In the genomic region with DNA sequence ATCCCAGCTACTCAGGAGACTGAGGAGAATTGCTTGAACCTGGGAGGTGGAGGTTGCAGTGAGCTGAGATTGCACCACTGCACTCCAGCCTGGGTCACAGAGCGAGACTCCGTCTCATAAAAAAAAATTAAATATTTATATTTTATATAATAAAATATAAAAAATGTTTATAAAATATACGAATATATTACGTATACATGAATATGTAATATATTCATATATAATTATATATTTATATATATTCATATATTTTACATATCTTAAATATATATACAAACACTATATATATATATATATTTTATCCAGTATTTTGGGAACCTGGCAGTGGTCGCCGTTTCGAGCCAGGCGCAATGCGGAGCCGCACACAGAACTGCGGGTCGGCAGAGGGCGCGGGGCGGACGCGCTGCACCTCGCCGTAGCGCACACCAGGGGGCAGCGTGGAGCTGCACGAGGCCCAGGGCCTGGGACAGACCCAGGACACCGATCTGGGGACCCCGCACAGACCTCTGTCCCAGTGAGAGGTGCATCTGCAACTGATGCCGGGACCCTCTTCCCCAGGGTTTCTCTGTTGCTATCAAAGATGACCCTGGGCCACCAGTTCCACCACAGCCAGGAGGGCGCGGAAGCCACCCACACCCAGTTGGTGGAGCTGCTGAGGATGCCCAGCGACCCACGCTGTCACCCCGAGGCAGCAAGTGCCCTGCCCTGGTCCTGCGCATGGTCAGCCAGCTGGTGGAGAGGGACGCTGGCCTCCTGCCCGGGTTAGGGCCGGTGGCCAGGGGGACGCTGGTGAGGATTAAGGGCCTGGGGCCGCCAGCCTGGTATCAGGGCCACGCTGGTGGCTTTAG, we compare ENCODE assay signal across 8 cellular contexts. TPM values are rescaled to one million over a fixed set of nuclear protein-coding genes. Genes with fewer than 3 reads are reported as not detected.
A peak's percentile ranks its signal among the peaks of the same experiment; 100 is the strongest.
DNase-seq lines count a peak whose midpoint lies in the region; ATAC-seq and TF ChIP-seq lines count a peak whose summit lies in the region.

No MANE protein-coding gene starts in this region.

- no peak for DNase-seq in AG09309 (ENCODE audit: low read depth)
- peak; percentile 9 to 25 for DNase-seq in Kasumi-1 (lab: John Stamatoyannopoulos, UW)
- peak; percentile 59 for DNase-seq in activated CD4-positive, alpha-beta T cell treated with anti-CD3 and anti-CD28 coated beads, Interleukin-2, amount 50 U/mL, for 1 hour
- DNase-seq in effector memory CD4-positive, alpha-beta T cell, result peak in 2 of 3 donors; percentile 27 to 37
- peak; percentile 28 for DNase-seq in mucosa of gallbladder (ENCODE audit: low spot score)
- DNase-seq in stimulated activated naive CD8-positive, alpha-beta T cell treated with anti-CD3 and anti-CD28 coated beads, Interleukin-15, amount 100 ng/mL, for 72 hours, result peak; percentile 71 to 74
- no peak for DNase-seq in NCI-H2029 (lab: John Stamatoyannopoulos, UW)

- peak; percentile 75 for ATAC-seq in GM18861 (IDR thresholded peaks at IDR 0.05; ENCODE audit: unreplicated experiment)
- peak; percentile 74 for ATAC-seq in stimulated activated naive CD8-positive, alpha-beta T cell treated with anti-CD3 and anti-CD28 coated beads, Interleukin-15, amount 100 ng/mL, for 72 hours

- no peaks in the 10 kb centered on the region for H3K9me3 Mint-ChIP-seq in stimulated activated naive CD8-positive, alpha-beta T cell treated with anti-CD3 and anti-CD28 coated beads, Interleukin-15, amount 100 ng/mL, for 72 hours

- no peaks in the 10 kb centered on the region for H3K27me3 Mint-ChIP-seq in stimulated activated naive CD8-positive, alpha-beta T cell treated with anti-CD3 and anti-CD28 coated beads, Interleukin-15, amount 100 ng/mL, for 72 hours

- no peaks in the 10 kb centered on the region for H3K36me3 ChIP-seq in effector memory CD4-positive, alpha-beta T cell (ENCODE audit: control insufficient read depth, insufficient read depth, low read length)

- no peak overlapping the region for H3K27ac Mint-ChIP-seq in stimulated activated naive CD8-positive, alpha-beta T cell treated with anti-CD3 and anti-CD28 coated beads, Interleukin-15, amount 100 ng/mL, for 72 hours

- no peak overlapping the region for H3K27ac ChIP-seq in effector memory CD4-positive, alpha-beta T cell (ENCODE audit: insufficient read depth, low read length, poor library complexity, severe bottlenecking)

- H3K4me3 Mint-ChIP-seq in stimulated activated naive CD8-positive, alpha-beta T cell treated with anti-CD3 and anti-CD28 coated beads, Interleukin-15, amount 100 ng/mL, for 72 hours, result no peak overlapping the region

- H3K9me3 ChIP-seq in effector memory CD4-positive, alpha-beta T cell (ENCODE audit: control insufficient read depth, low read length), result no peaks in the 10 kb centered on the region

- peaks cover 12% of the 10 kb centered on the region for H3K4me1 Mint-ChIP-seq in stimulated activated naive CD8-positive, alpha-beta T cell treated with anti-CD3 and anti-CD28 coated beads, Interleukin-15, amount 100 ng/mL, for 72 hours

- peak; percentile 89 for TF ChIP-seq CTCF in AG09309 (IDR thresholded peaks at IDR 0.05; ENCODE audit: control insufficient read depth, insufficient read depth, low read depth, low read length, missing control alignments)

- H3K27me3 ChIP-seq in effector memory CD4-positive, alpha-beta T cell (replicated peaks; ENCODE audit: control insufficient read depth, insufficient read depth, low read length, poor library complexity, severe bottlenecking), result no peaks in the 10 kb centered on the region

- H3K4me3 ChIP-seq in AG09309 (ENCODE audit: control insufficient read depth, low read depth, low read length), result no peak overlapping the region
- no peak overlapping the region for H3K4me3 ChIP-seq in effector memory CD4-positive, alpha-beta T cell (ENCODE audit: insufficient read depth, low read depth, low read length, poor library complexity, severe bottlenecking)

- H3K4me1 ChIP-seq in effector memory CD4-positive, alpha-beta T cell (ENCODE audit: control insufficient read depth, insufficient read depth, low read length, poor library complexity, severe bottlenecking), result peaks cover 3% of the 10 kb centered on the region

RNA-seq across cellular contexts. Expression of gene AP5Z1, which starts 22.7 kb away (rescaled TPM):
- 45.0 TPM for total RNA-seq in mucosa of gallbladder

Comparison
In these comparisons a context has a peak if more than half of its experiments do, and no peak if none do; other contexts are left out.
1. DNase-seq: peak in Kasumi-1 (2 of 2), activated CD4-positive, alpha-beta T cell treated with anti-CD3 and anti-CD28 coated beads, Interleukin-2, amount 50 U/mL, for 1 hour (single experiment), effector memory CD4-positive, alpha-beta T cell (2 of 3), mucosa of gallbladder (single experiment) and stimulated activated naive CD8-positive, alpha-beta T cell treated with anti-CD3 and anti-CD28 coated beads, Interleukin-15, amount 100 ng/mL, for 72 hours (2 of 2); none in AG09309 (single experiment) and NCI-H2029 (single experiment).